23 cellular contexts compared by ENCODE assay signal in the genomic region with DNA sequence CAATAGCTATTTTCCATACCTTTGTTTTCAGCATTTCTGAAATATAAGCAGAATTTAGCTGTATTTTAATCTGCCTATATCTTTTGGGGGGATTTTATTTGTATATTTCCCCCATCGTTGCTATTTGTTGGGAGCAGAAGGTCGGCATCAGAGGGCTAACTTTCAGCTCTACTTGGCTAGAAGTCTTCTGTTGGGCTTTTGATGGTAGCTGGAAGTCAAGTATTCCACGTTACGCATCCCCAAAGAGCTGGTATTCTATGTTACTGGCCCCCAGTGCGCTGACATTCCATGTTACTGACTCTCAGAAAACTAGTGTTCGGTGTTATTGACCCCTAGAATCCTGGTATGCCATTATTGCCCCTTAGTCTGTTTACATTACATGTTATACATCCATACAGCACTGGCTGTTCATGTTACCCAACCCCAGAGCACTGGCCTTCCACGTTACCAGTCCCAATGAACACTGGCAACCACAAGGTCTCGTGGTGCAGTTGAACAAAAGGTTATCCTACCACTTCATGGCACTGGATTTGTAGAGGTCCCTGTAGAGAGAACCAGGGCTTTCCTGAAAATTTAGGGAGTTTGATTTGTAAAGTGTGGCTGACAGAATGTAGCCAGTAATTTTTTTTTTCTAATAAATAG.
"Had no signal": no experiment of that assay in that cellular context is flagged by ENCODE, and none has a peak within 500 bp of the region (broad histone marks: within the 10 kb centered on the region; RNA-seq: fewer than 3 reads in every experiment).

No MANE protein-coding gene starts in this region.

- H3K9me3 ChIP-seq: ascending aorta, SJSA1, SK-N-SH had no signal

- H3K27ac ChIP-seq: ascending aorta, SJSA1 had no signal

- DNase-seq: activated CD4-positive, alpha-beta T cell treated with anti-CD3 and anti-CD28 coated beads, Interleukin-2, amount 10 ng/mL, durations not matched to agents 24 days and 14 days; activated CD4-positive, alpha-beta T cell treated with anti-CD3 and anti-CD28 coated beads, Interleukin-2, amount 50 U/mL, for 4 hours; activated CD8-positive, alpha-beta T cell treated with anti-CD3 and anti-CD28 coated beads for 36 hours; activated effector memory CD4-positive, alpha-beta T cell treated with anti-CD3 and anti-CD28 coated beads, Interleukin-2, amount 50 U/mL, for 16 hours; activated naive CD4-positive, alpha-beta T cell; activated naive CD4-positive, alpha-beta T cell treated with anti-CD3 and anti-CD28 coated beads, Interleukin-2, amount 50 U/mL, for 16 hours; activated naive CD8-positive, alpha-beta T cell treated with anti-CD3 and anti-CD28 coated beads for 36 hours; activated T-cell treated with anti-CD3 and anti-CD28 coated beads, Interleukin-2, amount 50 U/mL, for 1 hour; activated T-cell treated with anti-CD3 and anti-CD28 coated beads, Interleukin-2, amount 50 U/mL, for 72 hours; amniotic stem cell; NCI-H1092 treated with DMSO at 0.1 percent for 48 hours; NCI-H1417; NCI-H187 treated with DMSO at 0.1 percent for 48 hours; NCI-H2081 treated with DMSO at 0.1 percent for 48 hours; NCI-H226; NCI-H446 treated with DMSO at 0.1 percent for 48 hours; NCI-H524; SHP77 treated with DMSO at 0.1 percent for 48 hours; SK-N-SH had no signal

- H3K27me3 ChIP-seq: ascending aorta, SJSA1 had no signal

- H3K36me3 ChIP-seq: ascending aorta, SJSA1 had no signal

- H3K9ac ChIP-seq: SK-N-SH had no signal

- ATAC-seq: activated CD8-positive, alpha-beta T cell treated with anti-CD3 and anti-CD28 coated beads for 36 hours; activated T-cell treated with anti-CD3 and anti-CD28 coated beads, Interleukin-2, amount 50 U/mL, for 72 hours; activated T-helper 17 cell treated with anti-CD3 and anti-CD28 coated beads, Interleukin-2, amount 50 U/mL, for 72 hours; Panc1 had no signal

- H3K9me2 ChIP-seq: SK-N-SH had no signal

- H3K4me2 ChIP-seq: SK-N-SH had no signal

- H3K4me1 ChIP-seq: ascending aorta, SJSA1 had no signal

- H3K4me3 ChIP-seq: ascending aorta, SJSA1 had no signal
